11 cellular contexts compared by ENCODE assay signal in the genomic region with DNA sequence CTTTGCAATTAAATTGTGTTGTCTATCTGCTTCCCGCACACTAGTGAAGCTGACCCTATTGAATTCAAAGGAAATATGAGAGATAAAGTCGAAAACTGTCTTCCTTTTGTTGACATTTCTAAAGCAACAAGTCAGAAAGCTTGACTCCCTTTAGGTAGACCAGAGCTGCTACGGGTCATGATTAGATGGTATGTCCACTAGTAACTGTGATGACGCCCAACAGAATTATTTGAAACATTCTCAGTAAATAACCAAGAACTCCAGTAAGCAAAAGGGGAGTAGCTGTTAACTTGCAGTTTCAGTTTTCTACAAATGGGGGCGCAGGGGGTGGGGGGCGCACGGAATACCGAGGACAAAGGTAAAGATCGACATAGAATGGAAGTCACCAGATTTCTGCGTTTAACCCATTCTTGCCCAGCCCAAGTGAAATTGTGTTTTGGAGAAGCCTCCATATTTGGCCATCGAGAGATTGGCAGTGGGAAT. TPM values are rescaled to one million over a fixed set of nuclear protein-coding genes. Genes with fewer than 3 reads are reported as not detected.
DNase-seq lines count a peak whose midpoint lies in the region; ATAC-seq, FAIRE-seq and TF ChIP-seq lines count a peak whose summit lies in the region.
"Had no signal": no experiment of that assay in that cellular context is flagged by ENCODE, and none has a peak within 500 bp of the region (broad histone marks: within the 10 kb centered on the region; RNA-seq: fewer than 3 reads in every experiment).

No MANE protein-coding gene starts in this region.

- H3K9me3 Mint-ChIP-seq in WTC11 (no peaks in the 10 kb centered on the region), glutamatergic neuron (ENCODE audit: unreplicated experiment) (no peaks in the 10 kb centered on the region), osteocyte (ENCODE audit: unreplicated experiment) (no peaks in the 10 kb centered on the region)
- H3K9me3 Mint-ChIP-seq: activated CD4-positive, alpha-beta memory T cell treated with anti-CD3 and anti-CD28 coated beads for 36 hours; activated naive CD8-positive, alpha-beta T cell treated with anti-CD3 and anti-CD28 coated beads, Interleukin-2, amount 10 ng/mL, durations not matched to agents 7 days and 5 days had no signal

- TF ChIP-seq CTCF in WTC11 (IDR thresholded peaks at IDR 0.05) (no peak), glutamatergic neuron (IDR thresholded peaks at IDR 0.05; ENCODE audit: partially characterized antibody, unreplicated experiment) (peak; percentile 19), osteocyte (IDR thresholded peaks at IDR 0.05) (peak; percentile 26)

- H3K27ac Mint-ChIP-seq in WTC11 (peak overlapping the region; percentile 32; the same call in 1 of the 2 replicates), glutamatergic neuron (ENCODE audit: unreplicated experiment) (no peak overlapping the region), osteocyte (ENCODE audit: unreplicated experiment) (peak overlapping the region; percentile 69)
- H3K27ac Mint-ChIP-seq: activated CD4-positive, alpha-beta memory T cell treated with anti-CD3 and anti-CD28 coated beads for 36 hours; activated naive CD8-positive, alpha-beta T cell treated with anti-CD3 and anti-CD28 coated beads, Interleukin-2, amount 10 ng/mL, durations not matched to agents 7 days and 5 days had no signal

- DNase-seq in WTC11 (ENCODE audit: low spot score) (no peak), glutamatergic neuron (no peak), osteocyte (ENCODE audit: extremely low spot score, unreplicated experiment) (no peak), SKM-1 treated with dmso at 0.1 percent for 144 hours (lab: John Stamatoyannopoulos, UW; ENCODE audit: unreplicated experiment) (no peak), H54 (ENCODE audit: insufficient read length, low spot score) (no peak), activated gamma-delta T cell (lab: John Stamatoyannopoulos, UW) (no peak)
- DNase-seq: activated CD4-positive, alpha-beta memory T cell treated with anti-CD3 and anti-CD28 coated beads for 36 hours; activated naive CD8-positive, alpha-beta T cell treated with anti-CD3 and anti-CD28 coated beads, Interleukin-2, amount 10 ng/mL, durations not matched to agents 7 days and 5 days; NCI-H774 had no signal

- H3K4me3 Mint-ChIP-seq in WTC11 (no peak overlapping the region; the same call in 1 of the 2 replicates), glutamatergic neuron (ENCODE audit: unreplicated experiment) (no peak overlapping the region), osteocyte (ENCODE audit: unreplicated experiment) (peak overlapping the region; percentile 6)
- H3K4me3 Mint-ChIP-seq: activated CD4-positive, alpha-beta memory T cell treated with anti-CD3 and anti-CD28 coated beads for 36 hours; activated naive CD8-positive, alpha-beta T cell treated with anti-CD3 and anti-CD28 coated beads, Interleukin-2, amount 10 ng/mL, durations not matched to agents 7 days and 5 days had no signal

- peak; percentile 66 for FAIRE-seq in G401.6 (lab: Jason Lieb, UNC)
- no peak for FAIRE-seq in H54 (lab: Jason Lieb, UNC)

- H3K27me3 Mint-ChIP-seq in WTC11 (ENCODE audit: low read depth) (no peaks in the 10 kb centered on the region), glutamatergic neuron (ENCODE audit: unreplicated experiment) (no peaks in the 10 kb centered on the region), osteocyte (ENCODE audit: unreplicated experiment) (no peaks in the 10 kb centered on the region)
- H3K27me3 Mint-ChIP-seq: activated CD4-positive, alpha-beta memory T cell treated with anti-CD3 and anti-CD28 coated beads for 36 hours had no signal

- no peak for ATAC-seq in WTC11
- ATAC-seq in esophagus mucosa: no peak

- peaks cover 66% of the 10 kb centered on the region for H3K4me1 Mint-ChIP-seq in WTC11
- H3K4me1 Mint-ChIP-seq in glutamatergic neuron (ENCODE audit: low read depth, unreplicated experiment): peaks cover 24% of the 10 kb centered on the region
- peaks cover 91% of the 10 kb centered on the region for H3K4me1 Mint-ChIP-seq in osteocyte (ENCODE audit: unreplicated experiment)
- H3K4me1 Mint-ChIP-seq: activated naive CD8-positive, alpha-beta T cell treated with anti-CD3 and anti-CD28 coated beads, Interleukin-2, amount 10 ng/mL, durations not matched to agents 7 days and 5 days had no signal

- no peak for TF ChIP-seq POLR2A in H54 (IDR thresholded peaks at IDR 0.05; ENCODE audit: low read depth, low read length)

- CTCF ChIA-PET in WTC11 (lab: Charles Lee): interaction anchor here (0.6 to 1.7 kb wide), 16 partner anchors 8 to 207 kb away, joined by 3 to 6 read pairs (median 4); no protein-coding TSS in a partner anchor

- POLR2A ChIA-PET in WTC11 (lab: Charles Lee): interaction anchor here (0.6 kb wide), 1 partner anchor 115 kb away, joined by 3 read pairs; no protein-coding TSS in a partner anchor

- H3K36me3 Mint-ChIP-seq in WTC11 (no peaks in the 10 kb centered on the region), glutamatergic neuron (ENCODE audit: unreplicated experiment) (no peaks in the 10 kb centered on the region), osteocyte (ENCODE audit: unreplicated experiment) (no peaks in the 10 kb centered on the region)
- H3K36me3 Mint-ChIP-seq: activated CD4-positive, alpha-beta memory T cell treated with anti-CD3 and anti-CD28 coated beads for 36 hours; activated naive CD8-positive, alpha-beta T cell treated with anti-CD3 and anti-CD28 coated beads, Interleukin-2, amount 10 ng/mL, durations not matched to agents 7 days and 5 days had no signal

TF ChIP-seq in WTC11, 78 proteins besides CTCF, POLR2A, EP300 and RAD21:
- TF ChIP-seq, protein P1, sequence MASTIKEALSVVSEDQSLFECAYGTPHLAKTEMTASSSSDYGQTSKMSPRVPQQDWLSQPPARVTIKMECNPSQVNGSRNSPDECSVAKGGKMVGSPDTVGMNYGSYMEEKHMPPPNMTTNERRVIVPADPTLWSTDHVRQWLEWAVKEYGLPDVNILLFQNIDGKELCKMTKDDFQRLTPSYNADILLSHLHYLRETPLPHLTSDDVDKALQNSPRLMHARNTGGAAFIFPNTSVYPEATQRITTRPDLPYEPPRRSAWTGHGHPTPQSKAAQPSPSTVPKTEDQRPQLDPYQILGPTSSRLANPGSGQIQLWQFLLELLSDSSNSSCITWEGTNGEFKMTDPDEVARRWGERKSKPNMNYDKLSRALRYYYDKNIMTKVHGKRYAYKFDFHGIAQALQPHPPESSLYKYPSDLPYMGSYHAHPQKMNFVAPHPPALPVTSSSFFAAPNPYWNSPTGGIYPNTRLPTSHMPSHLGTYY (CRISPR knock-in tag; IDR thresholded peaks at IDR 0.05): no peak
- no peak for TF ChIP-seq GABPB1 (CRISPR knock-in tag; IDR thresholded peaks at IDR 0.05)
- no peak for TF ChIP-seq MLX (CRISPR knock-in tag; IDR thresholded peaks at IDR 0.05)
- TF ChIP-seq ATF6 (CRISPR knock-in tag; IDR thresholded peaks at IDR 0.05): no peak

RNA-seq across cellular contexts. Expression of gene CRIM1, which starts 56.4 kb away (rescaled TPM):
- 24.1 to 25.1 TPM (median 24.3 TPM) in 3 replicates for total RNA-seq in WTC11 (2021)
- total RNA-seq in glutamatergic neuron (ENCODE audit: unreplicated experiment): 35.7 TPM
- total RNA-seq in osteocyte: 167 and 194 TPM in 2 replicates
- 15.2 TPM for total RNA-seq in esophagus mucosa
